ENCODE assay signal across 27 cellular contexts in the genomic region with DNA sequence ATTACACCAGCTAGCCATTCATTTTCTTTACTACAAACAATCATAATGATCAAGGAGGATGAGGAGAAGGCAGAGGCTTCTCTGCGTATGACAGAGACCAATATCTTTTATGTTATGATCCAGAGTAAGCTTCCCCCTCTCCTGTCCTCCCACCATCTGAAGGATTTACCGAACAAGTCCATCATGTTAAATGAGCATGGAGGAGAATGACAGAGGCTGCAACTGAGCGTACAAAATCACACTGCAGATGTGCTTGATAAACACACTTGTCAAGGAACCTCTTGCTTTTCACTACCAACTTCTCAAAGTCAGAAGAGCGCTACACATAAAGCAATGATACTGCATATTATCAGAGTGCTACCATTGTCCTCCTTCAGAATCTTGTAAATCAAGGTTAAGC.
"Had no signal": no experiment of that assay in that cellular context is flagged by ENCODE, and none has a peak within 500 bp of the region (broad histone marks: within the 10 kb centered on the region; RNA-seq: fewer than 3 reads in every experiment).

No MANE protein-coding gene starts in this region.

- H3K4me2 ChIP-seq: neural progenitor cell, smooth muscle cell had no signal

- H3K27ac ChIP-seq: neural progenitor cell, ovary, parathyroid adenoma, psoas muscle, skin epidermis, spleen, suprapubic skin, testis, tibial artery, transverse colon, upper lobe of right lung, uterus had no signal

- DNase-seq: naive thymus-derived CD4-positive, alpha-beta T cell; natural killer cell; occipital lobe; ovary; posterior cingulate gyrus; psoas muscle; right cardiac atrium; spleen; stimulated activated CD4-positive, alpha-beta T cell treated with anti-CD3 and anti-CD28 coated beads, Interleukin-12 subunit alpha, Interleukin-12 subunit beta, amount 100 ng/mL, for 4 hours; stimulated activated CD4-positive, alpha-beta T cell treated with anti-CD3 and anti-CD28 coated beads, Interleukin-1b, Interleukin-23, amount 100 ng/mL, for 48 hours; stimulated activated CD4-positive, alpha-beta T cell treated with anti-CD3 and anti-CD28 coated beads, Interleukin-4, amount 100 ng/mL, for 1 hour; stimulated activated CD4-positive, alpha-beta T cell treated with anti-CD3 and anti-CD28 coated beads, Interleukin-4, amount 100 ng/mL, for 4 hours; stimulated activated CD8-positive, alpha-beta memory T cell treated with anti-CD3 and anti-CD28 coated beads, Interleukin-4, amount 100 ng/mL, for 48 hours; stimulated activated naive CD4-positive, alpha-beta T cell; stimulated activated naive CD8-positive, alpha-beta T cell treated with anti-CD3 and anti-CD28 coated beads, Interleukin-15, amount 100 ng/mL, for 72 hours; stimulated activated naive CD8-positive, alpha-beta T cell treated with anti-CD3 and anti-CD28 coated beads, Interleukin-15, Interleukin-2, amounts not matched to agents 100 U/mL and 50 U/mL, for 24 hours; substantia nigra; testis; tibial artery; transverse colon; upper lobe of right lung; uterus had no signal

- H3K9ac ChIP-seq: neural progenitor cell, parathyroid adenoma had no signal

- H3K36me3 ChIP-seq: ovary, spleen, suprapubic skin, tibial artery, transverse colon, upper lobe of right lung, uterus had no signal

- H3K4me3 ChIP-seq: neural progenitor cell, ovary, psoas muscle, skin epidermis, smooth muscle cell, spleen, suprapubic skin, testis, tibial artery, transverse colon, upper lobe of right lung, uterus had no signal

- H3K27me3 ChIP-seq: neural progenitor cell, ovary, spleen, suprapubic skin, testis, tibial artery, transverse colon, upper lobe of right lung, uterus had no signal

- H3K4me1 ChIP-seq: parathyroid adenoma, psoas muscle, spleen, suprapubic skin, testis, tibial artery, transverse colon, upper lobe of right lung, uterus had no signal

- H3K9me3 ChIP-seq: ovary, psoas muscle, spleen, suprapubic skin, testis, tibial artery, transverse colon, upper lobe of right lung, uterus had no signal
